23 cellular contexts compared by ENCODE assay signal in the genomic region with DNA sequence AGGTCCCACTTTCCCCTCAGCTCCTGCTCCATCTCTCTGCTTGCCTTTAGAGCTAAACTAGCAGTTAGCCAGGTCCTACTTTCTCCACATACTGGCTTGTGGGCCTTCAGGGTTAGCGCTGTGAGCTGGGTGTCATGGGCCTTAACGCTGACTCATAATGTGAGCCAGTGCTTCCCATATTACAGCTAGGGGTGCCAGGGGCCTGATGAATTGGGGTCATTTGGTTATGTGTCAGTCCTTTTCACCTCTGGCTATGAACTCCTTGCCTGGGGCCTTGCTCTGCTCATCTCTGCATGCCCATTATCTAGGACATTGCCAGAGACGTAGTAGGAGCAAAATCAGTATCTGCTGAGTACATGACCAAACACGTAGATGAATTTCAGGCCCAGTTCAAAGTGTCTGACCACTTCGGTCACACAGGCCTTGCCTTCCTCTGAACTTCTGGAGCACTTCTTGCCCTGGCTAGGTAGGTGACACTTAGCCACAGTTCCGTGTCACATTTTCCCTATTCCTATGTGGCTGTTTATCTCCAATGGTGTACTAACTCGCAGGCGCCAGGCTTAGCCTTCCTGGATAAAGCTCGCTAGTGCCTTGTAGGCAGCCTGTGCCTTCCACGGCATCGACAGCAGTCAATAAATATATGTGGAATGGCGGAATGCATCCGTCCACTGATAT.
DNase-seq lines count a peak whose midpoint lies in the region; ATAC-seq and TF ChIP-seq lines count a peak whose summit lies in the region.
"Had no signal": no experiment of that assay in that cellular context is flagged by ENCODE, and none has a peak within 500 bp of the region (broad histone marks: within the 10 kb centered on the region; RNA-seq: fewer than 3 reads in every experiment).

No MANE protein-coding gene starts in this region.

- ATAC-seq in HG02588 (IDR thresholded peaks at IDR 0.05; ENCODE audit: unreplicated experiment) (peak; percentile 31), GM21717 (IDR thresholded peaks at IDR 0.05; ENCODE audit: unreplicated experiment) (no peak)

- H3K4me3 ChIP-seq in GM12865 (ENCODE audit: low read depth, low read length) (no peak overlapping the region), esophagus muscularis mucosa (no peak overlapping the region), lower leg skin (ENCODE audit: low read depth, poor library complexity, severe bottlenecking) (no peak overlapping the region)
- H3K4me3 ChIP-seq: Peyer's patch had no signal

- 89% methylated on average over 11 of the region's 13 CpGs for WGBS in esophagus muscularis mucosa
- WGBS in lower leg skin, 2 donors: 83 to 88% methylated on average over 13 of the region's 13 CpGs

- intact Hi-C loops in esophagus muscularis mucosa (cut with DNase I): no loop called here
- intact Hi-C loops in lower leg skin (cut with DNase I; ENCODE audit: low total_unique reads): no loop called here

- DNase-seq in AG20443 (ENCODE audit: low spot score) (peak; percentile 2), GM12865 (ENCODE audit: low read depth) (peak; percentile 69), esophagus muscularis mucosa (ENCODE audit: extremely low spot score) (peak; percentile 66), lower leg skin (ENCODE audit: low spot score in 2 of 2) (no peak), SIG-M5 (lab: John Stamatoyannopoulos, UW) (no peak), NCI-H128 (lab: John Stamatoyannopoulos, UW; ENCODE audit: unreplicated experiment) (no peak)
- DNase-seq: BE2C; EL; GF-D8; H9; HFFc6; KBM-7; MM.1S; NCI-H1048; NCI-H1436; NCI-H187 treated with DMSO at 0.1 percent for 48 hours; NCI-H2227 treated with DMSO at 0.1 percent for 48 hours; NCI-H510A; NCI-H748 treated with DMSO at 0.1 percent for 48 hours; NK-92 treated with Interleukin-12 subunit alpha and Interleukin-12 subunit beta, amount 100 ng/mL, for 24 hours; Peyer's patch had no signal

- H3K27ac ChIP-seq in esophagus muscularis mucosa (replicated peaks in 1 of 4): no peak overlapping the region
- H3K27ac ChIP-seq: Peyer's patch had no signal

- H3K27me3 ChIP-seq in esophagus muscularis mucosa: peaks cover 0 to 6% (median 0%) of the 10 kb centered on the region in 4 donors
- H3K27me3 ChIP-seq: BE2C, Peyer's patch had no signal

- no peak for TF ChIP-seq EP300 in esophagus muscularis mucosa (IDR thresholded peaks at IDR 0.05)

- no peak for TF ChIP-seq POLR2A in esophagus muscularis mucosa (IDR thresholded peaks at IDR 0.05; ENCODE audit: low read depth)
- TF ChIP-seq POLR2A in lower leg skin (IDR thresholded peaks at IDR 0.05): no peak

- no peaks in the 10 kb centered on the region for H3K4me1 ChIP-seq in esophagus muscularis mucosa
- H3K4me1 ChIP-seq: Peyer's patch had no signal

- no peaks in the 10 kb centered on the region for H3K36me3 ChIP-seq in esophagus muscularis mucosa
- H3K36me3 ChIP-seq: BE2C, Peyer's patch had no signal

- TF ChIP-seq CTCF in GM12865 (IDR thresholded peaks at IDR 0.05; ENCODE audit: insufficient read depth, low read depth, low read length, missing control alignments): no peak
- no peak for TF ChIP-seq CTCF in esophagus muscularis mucosa (IDR thresholded peaks at IDR 0.05)
- TF ChIP-seq CTCF in lower leg skin (IDR thresholded peaks at IDR 0.05): no peak

- H3K9me3 ChIP-seq in esophagus muscularis mucosa: peaks cover 0 to 13% (median 6%) of the 10 kb centered on the region in 4 donors
- H3K9me3 ChIP-seq: BE2C, Peyer's patch had no signal

Comparison
In these comparisons a context has a peak if more than half of its experiments do, and no peak if none do; other contexts are left out.
1. DNase-seq: peak in AG20443 (single experiment), GM12865 (single experiment) and esophagus muscularis mucosa (single experiment); none in lower leg skin (0 of 2), SIG-M5 (single experiment) and NCI-H128 (single experiment).